15 cellular contexts compared by ENCODE assay signal in genomic region chr17:10653987-10654386, GRCh38. TPM values are rescaled to one million over a fixed set of nuclear protein-coding genes. Genes with fewer than 3 reads are reported as not detected.
DNase-seq lines count a peak whose midpoint lies in the region; ATAC-seq and TF ChIP-seq lines count a peak whose summit lies in the region.
"Had no signal": no experiment of that assay in that cellular context is flagged by ENCODE, and none has a peak within 500 bp of the region (broad histone marks: within the 10 kb centered on the region; RNA-seq: fewer than 3 reads in every experiment).

No MANE protein-coding gene starts in this region.

- H3K4me3 ChIP-seq in GM23338: no peak overlapping the region
- H3K4me3 ChIP-seq: BLaER1 had no signal

- H3K27me3 Mint-ChIP-seq in activated CD4-positive, alpha-beta T cell treated with anti-CD3 and anti-CD28 coated beads for 36 hours: no peaks in the 10 kb centered on the region
- no peaks in the 10 kb centered on the region for H3K27me3 Mint-ChIP-seq in activated naive CD4-positive, alpha-beta T cell treated with anti-CD3 and anti-CD28 coated beads, Interleukin-2, amount 50 U/mL, for 24 hours
- H3K27me3 Mint-ChIP-seq in activated T-helper 17 cell treated with anti-CD3 and anti-CD28 coated beads, Interleukin-2, amount 50 U/mL, for 72 hours: no peaks in the 10 kb centered on the region
- H3K27me3 Mint-ChIP-seq in progenitor cell of endocrine pancreas (no peaks in the 10 kb centered on the region), GM23338 (ENCODE audit: insufficient read depth, low read depth, poor library complexity) (peaks cover 5% of the 10 kb centered on the region)
- H3K27me3 Mint-ChIP-seq: CD4-positive, CD25-positive, alpha-beta regulatory T cell had no signal

- H3K36me3 Mint-ChIP-seq in activated CD4-positive, alpha-beta T cell treated with anti-CD3 and anti-CD28 coated beads for 36 hours (ENCODE audit: low read depth): peaks cover 8% of the 10 kb centered on the region
- peaks cover 10% of the 10 kb centered on the region for H3K36me3 Mint-ChIP-seq in activated naive CD4-positive, alpha-beta T cell treated with anti-CD3 and anti-CD28 coated beads, Interleukin-2, amount 50 U/mL, for 24 hours
- H3K36me3 Mint-ChIP-seq in activated T-helper 17 cell treated with anti-CD3 and anti-CD28 coated beads, Interleukin-2, amount 50 U/mL, for 72 hours (ENCODE audit: low read depth): no peaks in the 10 kb centered on the region
- H3K36me3 Mint-ChIP-seq in progenitor cell of endocrine pancreas (ENCODE audit: insufficient read depth) (no peaks in the 10 kb centered on the region), GM23338 (ENCODE audit: low read depth) (no peaks in the 10 kb centered on the region; the same call in 2 of the 3 replicates)

- H3K4me1 Mint-ChIP-seq in activated CD4-positive, alpha-beta T cell treated with anti-CD3 and anti-CD28 coated beads for 36 hours: peaks cover 16% of the 10 kb centered on the region
- peaks cover 22% of the 10 kb centered on the region for H3K4me1 Mint-ChIP-seq in activated naive CD4-positive, alpha-beta T cell treated with anti-CD3 and anti-CD28 coated beads, Interleukin-2, amount 50 U/mL, for 24 hours
- H3K4me1 Mint-ChIP-seq in activated T-helper 17 cell treated with anti-CD3 and anti-CD28 coated beads, Interleukin-2, amount 50 U/mL, for 72 hours: peaks cover 5% of the 10 kb centered on the region
- H3K4me1 Mint-ChIP-seq in progenitor cell of endocrine pancreas (ENCODE audit: low read depth) (no peaks in the 10 kb centered on the region), GM23338 (peaks cover 7% of the 10 kb centered on the region; the same call in 1 of the 3 replicates)

- H2AFZ ChIP-seq in GM23338: no peak overlapping the region

- no peaks in the 10 kb centered on the region for H3K36me3 ChIP-seq in GM23338 (ENCODE audit: insufficient read depth)
- H3K36me3 ChIP-seq: BLaER1 had no signal

- H3K4me1 ChIP-seq in GM23338 (ENCODE audit: insufficient read depth): no peaks in the 10 kb centered on the region

- CTCF ChIA-PET in activated CD4-positive, alpha-beta T cell treated with anti-CD3 and anti-CD28 coated beads for 36 hours (lab: Charles Lee): interaction anchor here (0.8 to 1.6 kb wide), 4 partner anchors 9 to 190 kb away, joined by 3 to 7 read pairs (median 6); no protein-coding TSS in a partner anchor

- peak overlapping the region; percentile 73 for H3K27ac Mint-ChIP-seq in activated CD4-positive, alpha-beta T cell treated with anti-CD3 and anti-CD28 coated beads for 36 hours
- no peak overlapping the region for H3K27ac Mint-ChIP-seq in activated naive CD4-positive, alpha-beta T cell treated with anti-CD3 and anti-CD28 coated beads, Interleukin-2, amount 50 U/mL, for 24 hours
- H3K27ac Mint-ChIP-seq in activated T-helper 17 cell treated with anti-CD3 and anti-CD28 coated beads, Interleukin-2, amount 50 U/mL, for 72 hours: peak overlapping the region; percentile 67
- peak overlapping the region; percentile 55 for H3K27ac Mint-ChIP-seq in progenitor cell of endocrine pancreas
- no peak overlapping the region for H3K27ac Mint-ChIP-seq in GM23338

- intact Hi-C loops in activated CD4-positive, alpha-beta T cell treated with anti-CD3 and anti-CD28 coated beads for 36 hours (cut with DNase I, micrococcal nuclease): no loop called here

- no peak overlapping the region for H3K4me2 ChIP-seq in GM23338
- H3K4me2 ChIP-seq: BLaER1 had no signal

- no peak overlapping the region for H3K27ac ChIP-seq in GM23338 (ENCODE audit: low read depth)
- H3K27ac ChIP-seq: BLaER1 had no signal

- H3K79me2 ChIP-seq in GM23338 (replicated peaks; ENCODE audit: insufficient read depth): no peaks in the 10 kb centered on the region

- H3K4me3 Mint-ChIP-seq in activated CD4-positive, alpha-beta T cell treated with anti-CD3 and anti-CD28 coated beads for 36 hours: no peak overlapping the region
- H3K4me3 Mint-ChIP-seq in activated naive CD4-positive, alpha-beta T cell treated with anti-CD3 and anti-CD28 coated beads, Interleukin-2, amount 50 U/mL, for 24 hours: peak overlapping the region; percentile 52
- no peak overlapping the region for H3K4me3 Mint-ChIP-seq in activated T-helper 17 cell treated with anti-CD3 and anti-CD28 coated beads, Interleukin-2, amount 50 U/mL, for 72 hours
- no peak overlapping the region for H3K4me3 Mint-ChIP-seq in progenitor cell of endocrine pancreas (ENCODE audit: low read depth)
- H3K4me3 Mint-ChIP-seq in GM23338: no peak overlapping the region

- H3K9me2 ChIP-seq in GM23338 (ENCODE audit: insufficient read depth): no peaks in the 10 kb centered on the region

- H3K9me3 Mint-ChIP-seq in activated CD4-positive, alpha-beta T cell treated with anti-CD3 and anti-CD28 coated beads for 36 hours (ENCODE audit: low read depth): no peaks in the 10 kb centered on the region
- no peaks in the 10 kb centered on the region for H3K9me3 Mint-ChIP-seq in activated naive CD4-positive, alpha-beta T cell treated with anti-CD3 and anti-CD28 coated beads, Interleukin-2, amount 50 U/mL, for 24 hours
- H3K9me3 Mint-ChIP-seq in activated T-helper 17 cell treated with anti-CD3 and anti-CD28 coated beads, Interleukin-2, amount 50 U/mL, for 72 hours: no peaks in the 10 kb centered on the region
- H3K9me3 Mint-ChIP-seq in progenitor cell of endocrine pancreas (ENCODE audit: low read depth) (no peaks in the 10 kb centered on the region), GM23338 (no peaks in the 10 kb centered on the region; the same call in 2 of the 3 replicates)

- no peaks in the 10 kb centered on the region for H3K27me3 ChIP-seq in GM23338 (ENCODE audit: insufficient read depth)
- H3K27me3 ChIP-seq: BLaER1 had no signal

- no peak for DNase-seq in activated CD4-positive, alpha-beta T cell treated with anti-CD3 and anti-CD28 coated beads for 36 hours
- no peak for DNase-seq in activated CD4-positive, alpha-beta T cell treated with anti-CD3 and anti-CD28 coated beads for 4 hours
- no peak for DNase-seq in activated naive CD4-positive, alpha-beta T cell (lab: John Stamatoyannopoulos, UW)
- DNase-seq in progenitor cell of endocrine pancreas (ENCODE audit: low spot score, unreplicated experiment) (no peak), GM23338 (ENCODE audit: low spot score) (no peak)
- no peak for DNase-seq in activated effector memory CD4-positive, alpha-beta T cell treated with anti-CD3 and anti-CD28 coated beads, Interleukin-2, amount 50 U/mL, for 16 hours
- DNase-seq: 8988T; AML-193; CD4-positive, CD25-positive, alpha-beta regulatory T cell; DMS53; GF-D8 had no signal

- POLR2A ChIA-PET in activated CD4-positive, alpha-beta T cell treated with anti-CD3 and anti-CD28 coated beads for 36 hours (lab: Charles Lee): interaction anchor here (0.5 to 0.7 kb wide), 3 partner anchors 17 to 18 kb away, joined by 4 to 8 read pairs (median 4); no protein-coding TSS in a partner anchor

- no peaks in the 10 kb centered on the region for H3F3A ChIP-seq in GM23338 (replicated peaks; ENCODE audit: low read depth)

- TF ChIP-seq CTCF in progenitor cell of endocrine pancreas (IDR thresholded peaks at IDR 0.05; ENCODE audit: unreplicated experiment): no peak
- TF ChIP-seq CTCF in GM23338 (conservative IDR thresholded peaks at IDR 0.05; ENCODE audit: low read depth in 2 of 2): no peak

- H4K20me1 ChIP-seq in GM23338 (replicated peaks; ENCODE audit: insufficient read depth): no peaks in the 10 kb centered on the region
- H4K20me1 ChIP-seq: BLaER1 had no signal

- ATAC-seq in activated CD4-positive, alpha-beta T cell treated with anti-CD3 and anti-CD28 coated beads for 36 hours: no peak
- ATAC-seq in activated T-helper 17 cell treated with anti-CD3 and anti-CD28 coated beads, Interleukin-2, amount 50 U/mL, for 72 hours (replicated peaks): no peak
- ATAC-seq in GM23338: no peak
- ATAC-seq: HCT116 had no signal

TF ChIP-seq in GM23338, 12 proteins besides CTCF, POLR2A, EP300 and RAD21 (continues in another document):
- no peak for TF ChIP-seq NANOG (IDR thresholded peaks at IDR 0.05; ENCODE audit: borderline replicate concordance)
- TF ChIP-seq ZNF331 (CRISPR knock-in tag; IDR thresholded peaks at IDR 0.05; ENCODE audit: low read depth): no peak
- TF ChIP-seq ZNF114 (CRISPR knock-in tag; IDR thresholded peaks at IDR 0.05): no peak
- no peak for TF ChIP-seq JUNB (IDR thresholded peaks at IDR 0.05; ENCODE audit: unreplicated experiment)

RNA-seq across cellular contexts. Expression of gene MYH3, which starts 3.1 kb away (rescaled TPM):
- 1 to 10 TPM; 3.3 to 3.5 TPM for total RNA-seq in activated CD4-positive, alpha-beta T cell treated with anti-CD3 and anti-CD28 coated beads for 36 hours
- total RNA-seq in activated T-helper 17 cell treated with anti-CD3 and anti-CD28 coated beads, Interleukin-2, amount 50 U/mL, for 72 hours: 1 to 10 TPM; 1.6 to 3.0 TPM
- 4.4 and 5.6 TPM in 2 replicates for total RNA-seq in progenitor cell of endocrine pancreas
- 1.1 and 1.8 TPM in 2 replicates for total RNA-seq in GM23338 (2014; rRNA removed; shearing (Covaris generic))
- 0.73 and 0.84 TPM in 2 replicates for polyA plus RNA-seq in GM23338 (2016; fragmentation: Nextera tagmentation; extraction: Ambion mirVana)

RNA-seq across cellular contexts. Expression of gene SCO1, which starts 43.3 kb away (rescaled TPM):
- total RNA-seq in activated CD4-positive, alpha-beta T cell treated with anti-CD3 and anti-CD28 coated beads for 36 hours: 10 to 100 TPM; 39.7 to 42.3 TPM
- total RNA-seq in activated T-helper 17 cell treated with anti-CD3 and anti-CD28 coated beads, Interleukin-2, amount 50 U/mL, for 72 hours: 10 to 100 TPM; 18.3 to 38.6 TPM
- total RNA-seq in progenitor cell of endocrine pancreas: 29.0 and 30.0 TPM in 2 replicates
- 69.4 and 72.5 TPM in 2 replicates for total RNA-seq in GM23338 (2014; rRNA removed; shearing (Covaris generic))
- polyA plus RNA-seq in GM23338 (2016; fragmentation: Nextera tagmentation; extraction: Ambion mirVana): 37.6 and 43.9 TPM in 2 replicates

RNA-seq across cellular contexts. Expression of gene ADPRM, which starts 43.4 kb away (rescaled TPM):
- 10 to 100 TPM; 11.2 to 12.8 TPM for total RNA-seq in activated CD4-positive, alpha-beta T cell treated with anti-CD3 and anti-CD28 coated beads for 36 hours
- total RNA-seq in activated T-helper 17 cell treated with anti-CD3 and anti-CD28 coated beads, Interleukin-2, amount 50 U/mL, for 72 hours: 10 to 100 TPM; 10.9 to 11.4 TPM
- total RNA-seq in progenitor cell of endocrine pancreas: 8.4 and 9.2 TPM in 2 replicates
- total RNA-seq in GM23338 (2014; rRNA removed; shearing (Covaris generic)): 4.8 and 8.8 TPM in 2 replicates
- polyA plus RNA-seq in GM23338 (2016; fragmentation: Nextera tagmentation; extraction: Ambion mirVana): 6.8 and 7.6 TPM in 2 replicates

Comparison
In these comparisons a context has a peak if more than half of its experiments do, and no peak if none do; other contexts are left out.
1. H3K27ac Mint-ChIP-seq: peak in activated CD4-positive, alpha-beta T cell treated with anti-CD3 and anti-CD28 coated beads for 36 hours (single experiment), activated T-helper 17 cell treated with anti-CD3 and anti-CD28 coated beads, Interleukin-2, amount 50 U/mL, for 72 hours (single experiment) and progenitor cell of endocrine pancreas (single experiment); none in activated naive CD4-positive, alpha-beta T cell treated with anti-CD3 and anti-CD28 coated beads, Interleukin-2, amount 50 U/mL, for 24 hours (single experiment) and GM23338 (single experiment).